12 cellular contexts compared by ENCODE assay signal in genomic region chr11:117456027-117456720, GRCh38.
A peak's percentile ranks its signal among the peaks of the same experiment; 100 is the strongest.
DNase-seq lines count a peak whose midpoint lies in the region; ATAC-seq and TF ChIP-seq lines count a peak whose summit lies in the region.
"Had no signal": no experiment of that assay in that cellular context is flagged by ENCODE, and none has a peak within 500 bp of the region (broad histone marks: within the 10 kb centered on the region; RNA-seq: fewer than 3 reads in every experiment).

No MANE protein-coding gene starts in this region.

- H3K36me3 ChIP-seq in CD4-positive, CD25-positive, alpha-beta regulatory T cell (ENCODE audit: control insufficient read depth, insufficient read depth, low read length) = no peaks in the 10 kb centered on the region
- H3K36me3 ChIP-seq in neural progenitor cell = no peaks in the 10 kb centered on the region
- H3K36me3 ChIP-seq: tibial nerve had no signal

- peaks cover 4% of the 10 kb centered on the region for H3K4me1 ChIP-seq in CD4-positive, CD25-positive, alpha-beta regulatory T cell (ENCODE audit: control insufficient read depth, insufficient read depth, low read length, poor library complexity, severe bottlenecking)
- no peaks in the 10 kb centered on the region for H3K4me1 ChIP-seq in neural progenitor cell
- H3K4me1 ChIP-seq: tibial nerve had no signal

- H3K27me3 ChIP-seq in CD4-positive, CD25-positive, alpha-beta regulatory T cell (ENCODE audit: control insufficient read depth, insufficient read depth, low read length) = no peaks in the 10 kb centered on the region
- H3K27me3 ChIP-seq in neural progenitor cell = no peaks in the 10 kb centered on the region
- H3K27me3 ChIP-seq: tibial nerve had no signal

- no peaks in the 10 kb centered on the region for H3K79me2 ChIP-seq in neural progenitor cell (ENCODE audit: low read depth)

- H3K4me3 ChIP-seq in CD4-positive, CD25-positive, alpha-beta regulatory T cell (ENCODE audit: low read depth, low read length) = no peak overlapping the region
- H3K4me3 ChIP-seq in neural progenitor cell = no peak overlapping the region
- H3K4me3 ChIP-seq: tibial nerve had no signal

- no peak overlapping the region for H3K4me2 ChIP-seq in neural progenitor cell

- no peak for TF ChIP-seq CTCF in neural progenitor cell (IDR thresholded peaks at IDR 0.05)

- peaks cover 4% of the 10 kb centered on the region for H3K36me3 Mint-ChIP-seq in CD4-positive, CD25-positive, alpha-beta regulatory T cell
- no peaks in the 10 kb centered on the region for H3K36me3 Mint-ChIP-seq in T-helper 2 cell treated with Interferon-gamma antibody and Interleukin-4, amounts not matched to agents 5 μg/mL and 100 μg/mL, for 36 hours (ENCODE audit: low read depth)
- no peaks in the 10 kb centered on the region for H3K36me3 Mint-ChIP-seq in neural progenitor cell

- peaks cover 2 to 14% (median 10%) of the 10 kb centered on the region in 7 donors for H3K9me3 Mint-ChIP-seq in CD4-positive, CD25-positive, alpha-beta regulatory T cell
- H3K9me3 Mint-ChIP-seq in T-helper 2 cell treated with Interferon-gamma antibody and Interleukin-4, amounts not matched to agents 5 μg/mL and 100 μg/mL, for 36 hours = peaks cover 8% of the 10 kb centered on the region
- H3K9me3 Mint-ChIP-seq in neural progenitor cell = peaks cover 22% of the 10 kb centered on the region

- H3K27ac ChIP-seq in CD4-positive, CD25-positive, alpha-beta regulatory T cell (ENCODE audit: insufficient read depth, low read length, poor library complexity, severe bottlenecking) = peak overlapping the region; percentile 60
- H3K27ac ChIP-seq in neural progenitor cell = no peak overlapping the region
- H3K27ac ChIP-seq: tibial nerve had no signal

- H3F3A ChIP-seq in neural progenitor cell (ENCODE audit: low read depth) = no peaks in the 10 kb centered on the region

- H3K27me3 Mint-ChIP-seq in CD4-positive, CD25-positive, alpha-beta regulatory T cell = no peaks in the 10 kb centered on the region
- no peaks in the 10 kb centered on the region for H3K27me3 Mint-ChIP-seq in T-helper 2 cell treated with Interferon-gamma antibody and Interleukin-4, amounts not matched to agents 5 μg/mL and 100 μg/mL, for 36 hours (ENCODE audit: low read depth)
- H3K27me3 Mint-ChIP-seq in neural progenitor cell (ENCODE audit: insufficient read depth, low read depth) = peaks cover 10% of the 10 kb centered on the region

- H3K4me3 Mint-ChIP-seq in CD4-positive, CD25-positive, alpha-beta regulatory T cell = peak overlapping the region in 1 of 4 donors; percentile 8
- H3K4me3 Mint-ChIP-seq in T-helper 2 cell treated with Interferon-gamma antibody and Interleukin-4, amounts not matched to agents 5 μg/mL and 100 μg/mL, for 36 hours = no peak overlapping the region
- no peak overlapping the region for H3K4me3 Mint-ChIP-seq in neural progenitor cell

- no peaks in the 10 kb centered on the region for H4K20me1 ChIP-seq in neural progenitor cell (ENCODE audit: low read depth)

- no peak overlapping the region for H3K9ac ChIP-seq in neural progenitor cell

- H3K4me1 Mint-ChIP-seq in CD4-positive, CD25-positive, alpha-beta regulatory T cell = peaks cover 0 to 21% (median 7%) of the 10 kb centered on the region in 4 donors
- H3K4me1 Mint-ChIP-seq in T-helper 2 cell treated with Interferon-gamma antibody and Interleukin-4, amounts not matched to agents 5 μg/mL and 100 μg/mL, for 36 hours (ENCODE audit: low read depth) = no peaks in the 10 kb centered on the region
- H3K4me1 Mint-ChIP-seq in neural progenitor cell = peaks cover 10% of the 10 kb centered on the region
- H3K4me1 Mint-ChIP-seq: CD4-positive, alpha-beta memory T cell had no signal

- ATAC-seq in CD4-positive, CD25-positive, alpha-beta regulatory T cell (ENCODE audit: low read depth in 2 of 2) = peak; percentile 31 to 50
- ATAC-seq in GM18858 (IDR thresholded peaks at IDR 0.05; ENCODE audit: unreplicated experiment) (peak; percentile 67), HG02642 (IDR thresholded peaks at IDR 0.05; ENCODE audit: poor library complexity, unreplicated experiment) (peak; percentile 70), GM19324 (IDR thresholded peaks at IDR 0.05; ENCODE audit: low FRiP score, unreplicated experiment) (no peak)

- peak overlapping the region in 1 of 3 donors; percentile 60 for H3K27ac Mint-ChIP-seq in CD4-positive, CD25-positive, alpha-beta regulatory T cell
- no peak overlapping the region for H3K27ac Mint-ChIP-seq in T-helper 2 cell treated with Interferon-gamma antibody and Interleukin-4, amounts not matched to agents 5 μg/mL and 100 μg/mL, for 36 hours
- H3K27ac Mint-ChIP-seq in neural progenitor cell = no peak overlapping the region

- no peak overlapping the region for H2AFZ ChIP-seq in neural progenitor cell (replicated peaks)

- DNase-seq in CD4-positive, CD25-positive, alpha-beta regulatory T cell = peak; percentile 7 to 30 (median 20)
- peak; percentile 29 for DNase-seq in T-helper 2 cell treated with Interferon-gamma antibody and Interleukin-4, amounts not matched to agents 5 μg/mL and 100 μg/mL, for 36 hours (ENCODE audit: low spot score)
- DNase-seq in SHP77 (lab: John Stamatoyannopoulos, UW) (no peak), neural progenitor cell (ENCODE audit: low spot score) (no peak), nucleus accumbens (lab: John Stamatoyannopoulos, UW) (no peak)
- DNase-seq: amniotic stem cell; CD4-positive, alpha-beta memory T cell; NCI-H1048 had no signal

- peaks cover 0 to 7% of the 10 kb centered on the region in 2 experiments for H3K9me3 ChIP-seq in CD4-positive, CD25-positive, alpha-beta regulatory T cell (ENCODE audit: control insufficient read depth in 2 of 2, low read length in 2 of 2)
- peaks cover 3% of the 10 kb centered on the region for H3K9me3 ChIP-seq in neural progenitor cell (ENCODE audit: low read depth)

Comparison
In these comparisons a context has a peak if more than half of its experiments do, and no peak if none do; other contexts are left out.
1. DNase-seq: peak in CD4-positive, CD25-positive, alpha-beta regulatory T cell (3 of 3) and T-helper 2 cell treated with Interferon-gamma antibody and Interleukin-4, amounts not matched to agents 5 μg/mL and 100 μg/mL, for 36 hours (single experiment); none in SHP77 (0 of 2), neural progenitor cell (single experiment) and nucleus accumbens (0 of 56).